In the genomic region with DNA sequence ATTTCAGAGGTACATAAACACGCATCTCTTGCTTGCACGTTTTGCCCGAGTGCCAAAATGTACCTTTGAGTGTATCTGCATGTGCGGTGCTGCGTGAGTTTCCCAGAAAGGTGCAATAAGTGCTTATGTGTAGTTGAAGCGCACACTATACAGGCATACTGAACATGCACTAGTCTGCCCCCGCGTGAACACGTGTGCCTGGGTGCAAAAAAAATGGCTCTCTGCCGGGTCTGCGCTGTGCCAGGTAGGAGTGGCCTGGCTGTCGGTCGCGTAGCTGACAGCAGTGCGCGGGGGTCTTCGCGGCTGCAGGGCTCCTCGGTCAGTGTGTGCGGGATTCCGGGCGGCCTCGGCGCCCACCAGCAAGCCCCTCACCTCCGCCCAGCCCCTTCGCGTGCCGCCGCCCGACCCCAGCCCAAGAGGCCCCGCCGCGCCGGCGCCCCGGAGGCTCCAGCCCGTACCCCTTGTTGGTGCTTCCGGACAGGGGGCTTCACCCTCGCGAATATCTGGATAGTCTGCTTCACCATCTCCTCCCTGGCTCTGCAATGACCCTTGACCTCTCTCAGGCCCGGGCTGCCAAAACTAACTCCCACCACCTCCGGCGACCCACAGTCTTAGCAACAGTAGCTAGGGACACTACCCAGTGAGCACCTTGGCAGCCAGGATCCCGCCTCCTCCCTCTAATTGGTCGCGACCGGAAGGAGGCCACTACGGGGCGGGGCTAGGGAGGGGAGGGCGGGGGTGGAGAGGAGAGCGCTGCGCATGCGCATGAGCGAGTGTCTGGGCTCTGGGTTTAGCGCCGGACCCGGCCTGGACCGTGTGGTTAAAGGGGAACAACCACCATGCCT, we compare ENCODE assay signal across 1 cellular context.
A peak's percentile ranks its signal among the peaks of the same experiment; 100 is the strongest.
TF ChIP-seq lines count a peak whose summit lies in the region.

KIF6 (minus strand) TSS at position 622 of the 845 bp plus-strand sequence; CDS start at position 524, 98 bp downstream.

TF ChIP-seq in HepG2, 621 proteins besides CTCF, POLR2A, EP300 and RAD21 (continued from another document and continues in another):
- TF ChIP-seq ZNF496 (CRISPR knock-in tag; IDR thresholded peaks at IDR 0.05; ENCODE audit: insufficient replicate concordance) (no peak), ZFP36L2 (CRISPR knock-in tag; IDR thresholded peaks at IDR 0.05) (no peak), ZNF629 (CRISPR knock-in tag; conservative IDR thresholded peaks at IDR 0.05) (no peak), PHF20 (CRISPR knock-in tag; IDR thresholded peaks at IDR 0.05) (no peak), KLF13 (CRISPR knock-in tag; IDR thresholded peaks at IDR 0.05) (no peak), ZNF20 (CRISPR knock-in tag; IDR thresholded peaks at IDR 0.05) (no peak), ZBTB49 (CRISPR knock-in tag; IDR thresholded peaks at IDR 0.05; ENCODE audit: borderline replicate concordance) (no peak), CCAR2 (optimal IDR thresholded peaks at IDR 0.05; ENCODE audit: low read depth, low read length) (no peak), TRIM22 (IDR thresholded peaks at IDR 0.05) (no peak), HDAC1 (CRISPR knock-in tag; IDR thresholded peaks at IDR 0.05) (no peak), ARNT (IDR thresholded peaks at IDR 0.05) (no peak), RFX5 (IDR thresholded peaks at IDR 0.05; ENCODE audit: low read depth, low read length) (no peak), ZFP1 (CRISPR knock-in tag; IDR thresholded peaks at IDR 0.05) (no peak), ZNF775 (CRISPR knock-in tag; IDR thresholded peaks at IDR 0.05; ENCODE audit: borderline replicate concordance) (no peak), RXRA (CRISPR knock-in tag; IDR thresholded peaks at IDR 0.05) (no peak), MXD3 (CRISPR knock-in tag; IDR thresholded peaks at IDR 0.05) (no peak), KLF11 (CRISPR knock-in tag; IDR thresholded peaks at IDR 0.05) (no peak), HOXA9 (CRISPR knock-in tag; IDR thresholded peaks at IDR 0.05; ENCODE audit: borderline replicate concordance) (no peak), NR2F6 (IDR thresholded peaks at IDR 0.05) (peak; percentile 42; the same call in 1 of the 2 replicates), NR2F6 (CRISPR knock-in tag; IDR thresholded peaks at IDR 0.05) (peak; percentile 49; the same call in 1 of the 2 replicates), RFXAP (CRISPR knock-in tag; IDR thresholded peaks at IDR 0.05; ENCODE audit: borderline replicate concordance) (no peak), ZNF138 (CRISPR knock-in tag; IDR thresholded peaks at IDR 0.05; ENCODE audit: low read depth) (no peak), HNRNPK (IDR thresholded peaks at IDR 0.05; ENCODE audit: low read depth, low read length, poor library complexity, severe bottlenecking) (no peak), ZNF841 (CRISPR knock-in tag; IDR thresholded peaks at IDR 0.05; ENCODE audit: borderline replicate concordance) (no peak), MTF1 (CRISPR knock-in tag; IDR thresholded peaks at IDR 0.05) (no peak), ZNF580 (CRISPR knock-in tag; IDR thresholded peaks at IDR 0.05; ENCODE audit: borderline replicate concordance, low read depth) (no peak), GTF3A (CRISPR knock-in tag; conservative IDR thresholded peaks at IDR 0.05) (no peak), HOXA3 (CRISPR knock-in tag; IDR thresholded peaks at IDR 0.05) (peak; percentile 27), HNF4A (CRISPR knock-in tag; IDR thresholded peaks at IDR 0.05) (no peak), ARID3A (IDR thresholded peaks at IDR 0.05; ENCODE audit: low read depth, low read length) (no peak), FOXO1 (CRISPR knock-in tag; IDR thresholded peaks at IDR 0.05) (no peak), ZSCAN31 (CRISPR knock-in tag; IDR thresholded peaks at IDR 0.05; ENCODE audit: low read depth) (no peak), ZC3H4 (CRISPR knock-in tag; IDR thresholded peaks at IDR 0.05; ENCODE audit: borderline replicate concordance) (no peak), ZNF75D (CRISPR knock-in tag; IDR thresholded peaks at IDR 0.05; ENCODE audit: borderline replicate concordance) (no peak), ZNF563 (CRISPR knock-in tag; IDR thresholded peaks at IDR 0.05) (peak; percentile 20; the same call in 1 of the 2 replicates), ZNF570 (CRISPR knock-in tag; IDR thresholded peaks at IDR 0.05; ENCODE audit: borderline replicate concordance) (no peak), TMF1 (CRISPR knock-in tag; IDR thresholded peaks at IDR 0.05; ENCODE audit: low read depth) (no peak), ZNF282 (IDR thresholded peaks at IDR 0.05; ENCODE audit: partially characterized antibody) (no peak), MLXIP (CRISPR knock-in tag; IDR thresholded peaks at IDR 0.05; ENCODE audit: borderline replicate concordance) (no peak), SNAI1 (CRISPR knock-in tag; IDR thresholded peaks at IDR 0.05; ENCODE audit: borderline replicate concordance) (no peak), PLRG1 (conservative IDR thresholded peaks at IDR 0.05) (no peak), ZNF768 (CRISPR knock-in tag; IDR thresholded peaks at IDR 0.05) (no peak; the same call in 1 of the 2 replicates), ATF1 (CRISPR knock-in tag; IDR thresholded peaks at IDR 0.05) (no peak), SIX1 (CRISPR knock-in tag; IDR thresholded peaks at IDR 0.05; ENCODE audit: borderline replicate concordance) (no peak)
- TF ChIP-seq, protein P1, sequence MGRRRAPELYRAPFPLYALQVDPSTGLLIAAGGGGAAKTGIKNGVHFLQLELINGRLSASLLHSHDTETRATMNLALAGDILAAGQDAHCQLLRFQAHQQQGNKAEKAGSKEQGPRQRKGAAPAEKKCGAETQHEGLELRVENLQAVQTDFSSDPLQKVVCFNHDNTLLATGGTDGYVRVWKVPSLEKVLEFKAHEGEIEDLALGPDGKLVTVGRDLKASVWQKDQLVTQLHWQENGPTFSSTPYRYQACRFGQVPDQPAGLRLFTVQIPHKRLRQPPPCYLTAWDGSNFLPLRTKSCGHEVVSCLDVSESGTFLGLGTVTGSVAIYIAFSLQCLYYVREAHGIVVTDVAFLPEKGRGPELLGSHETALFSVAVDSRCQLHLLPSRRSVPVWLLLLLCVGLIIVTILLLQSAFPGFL (CRISPR knock-in tag; IDR thresholded peaks at IDR 0.05) = no peak
- TF ChIP-seq, protein P2, sequence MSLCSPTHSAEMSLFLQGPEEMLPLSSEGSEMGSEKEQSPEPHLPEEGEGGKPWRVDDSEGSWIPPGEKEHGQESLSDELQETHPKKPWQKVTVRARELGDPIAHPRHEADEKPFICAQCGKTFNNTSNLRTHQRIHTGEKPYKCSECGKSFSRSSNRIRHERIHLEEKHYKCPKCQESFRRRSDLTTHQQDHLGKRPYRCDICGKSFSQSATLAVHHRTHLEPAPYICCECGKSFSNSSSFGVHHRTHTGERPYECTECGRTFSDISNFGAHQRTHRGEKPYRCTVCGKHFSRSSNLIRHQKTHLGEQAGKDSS (CRISPR knock-in tag; IDR thresholded peaks at IDR 0.05; ENCODE audit: borderline replicate concordance, low read depth) = no peak
- TF ChIP-seq, protein P3, sequence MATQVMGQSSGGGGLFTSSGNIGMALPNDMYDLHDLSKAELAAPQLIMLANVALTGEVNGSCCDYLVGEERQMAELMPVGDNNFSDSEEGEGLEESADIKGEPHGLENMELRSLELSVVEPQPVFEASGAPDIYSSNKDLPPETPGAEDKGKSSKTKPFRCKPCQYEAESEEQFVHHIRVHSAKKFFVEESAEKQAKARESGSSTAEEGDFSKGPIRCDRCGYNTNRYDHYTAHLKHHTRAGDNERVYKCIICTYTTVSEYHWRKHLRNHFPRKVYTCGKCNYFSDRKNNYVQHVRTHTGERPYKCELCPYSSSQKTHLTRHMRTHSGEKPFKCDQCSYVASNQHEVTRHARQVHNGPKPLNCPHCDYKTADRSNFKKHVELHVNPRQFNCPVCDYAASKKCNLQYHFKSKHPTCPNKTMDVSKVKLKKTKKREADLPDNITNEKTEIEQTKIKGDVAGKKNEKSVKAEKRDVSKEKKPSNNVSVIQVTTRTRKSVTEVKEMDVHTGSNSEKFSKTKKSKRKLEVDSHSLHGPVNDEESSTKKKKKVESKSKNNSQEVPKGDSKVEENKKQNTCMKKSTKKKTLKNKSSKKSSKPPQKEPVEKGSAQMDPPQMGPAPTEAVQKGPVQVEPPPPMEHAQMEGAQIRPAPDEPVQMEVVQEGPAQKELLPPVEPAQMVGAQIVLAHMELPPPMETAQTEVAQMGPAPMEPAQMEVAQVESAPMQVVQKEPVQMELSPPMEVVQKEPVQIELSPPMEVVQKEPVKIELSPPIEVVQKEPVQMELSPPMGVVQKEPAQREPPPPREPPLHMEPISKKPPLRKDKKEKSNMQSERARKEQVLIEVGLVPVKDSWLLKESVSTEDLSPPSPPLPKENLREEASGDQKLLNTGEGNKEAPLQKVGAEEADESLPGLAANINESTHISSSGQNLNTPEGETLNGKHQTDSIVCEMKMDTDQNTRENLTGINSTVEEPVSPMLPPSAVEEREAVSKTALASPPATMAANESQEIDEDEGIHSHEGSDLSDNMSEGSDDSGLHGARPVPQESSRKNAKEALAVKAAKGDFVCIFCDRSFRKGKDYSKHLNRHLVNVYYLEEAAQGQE (IDR thresholded peaks at IDR 0.05; ENCODE audit: borderline replicate concordance in 1 of 2, low read depth in 1 of 2, low read length in 2 of 2) = no peak
- TF ChIP-seq, protein P4, sequence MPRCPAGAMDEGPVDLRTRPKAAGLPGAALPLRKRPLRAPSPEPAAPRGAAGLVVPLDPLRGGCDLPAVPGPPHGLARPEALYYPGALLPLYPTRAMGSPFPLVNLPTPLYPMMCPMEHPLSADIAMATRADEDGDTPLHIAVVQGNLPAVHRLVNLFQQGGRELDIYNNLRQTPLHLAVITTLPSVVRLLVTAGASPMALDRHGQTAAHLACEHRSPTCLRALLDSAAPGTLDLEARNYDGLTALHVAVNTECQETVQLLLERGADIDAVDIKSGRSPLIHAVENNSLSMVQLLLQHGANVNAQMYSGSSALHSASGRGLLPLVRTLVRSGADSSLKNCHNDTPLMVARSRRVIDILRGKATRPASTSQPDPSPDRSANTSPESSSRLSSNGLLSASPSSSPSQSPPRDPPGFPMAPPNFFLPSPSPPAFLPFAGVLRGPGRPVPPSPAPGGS (CRISPR knock-in tag; IDR thresholded peaks at IDR 0.05) = 0 out of 2 replicates have a peak, but pooled peaks have one; percentile 23
